ENCODE assay signal across 16 cellular contexts in the genomic region with DNA sequence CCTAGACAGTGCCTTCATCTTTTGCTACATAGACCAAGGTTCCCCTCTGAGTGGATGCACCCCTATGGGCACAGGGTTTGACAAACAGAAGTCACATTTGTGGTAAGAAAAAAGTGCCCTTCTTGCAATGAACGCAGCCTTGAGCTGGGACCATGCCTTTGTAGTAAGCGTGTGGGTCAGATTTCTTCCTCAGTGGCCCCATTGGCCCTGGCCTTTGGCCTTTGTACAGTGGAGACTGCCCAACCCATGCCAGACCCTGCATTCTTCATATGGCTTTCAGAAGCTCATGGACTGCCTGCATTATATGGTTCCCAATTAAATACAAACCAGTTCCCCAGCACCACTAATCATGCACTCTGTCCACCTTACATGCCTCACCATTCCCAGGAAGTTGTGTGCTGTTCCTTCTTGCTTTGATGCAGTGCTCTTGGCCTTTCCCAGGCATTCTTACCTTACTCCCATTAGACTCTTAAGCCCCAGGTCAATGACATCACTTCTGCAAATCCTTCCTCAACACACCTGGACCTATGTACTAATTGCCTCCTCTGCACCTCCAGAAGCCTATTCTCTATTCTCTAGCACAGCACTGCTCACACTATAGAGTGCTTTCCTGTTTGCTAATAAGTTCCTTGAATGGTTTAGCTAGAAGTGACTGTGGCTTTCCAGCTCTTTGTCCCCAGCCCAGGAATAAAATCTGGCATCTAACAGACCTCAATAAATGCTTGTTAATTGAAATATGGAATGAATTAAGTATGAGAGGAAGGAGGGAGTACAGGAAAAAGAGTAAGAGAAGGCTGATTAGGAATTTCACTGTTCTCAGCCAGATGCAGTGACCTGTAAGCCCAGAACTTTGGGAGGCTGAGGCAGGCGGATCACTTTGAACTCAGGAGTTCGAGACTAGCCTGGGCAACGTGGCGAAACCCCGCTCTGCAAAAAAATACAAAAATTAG. TPM values are rescaled to one million over a fixed set of nuclear protein-coding genes. Genes with fewer than 3 reads are reported as not detected.
DNase-seq lines count a peak whose midpoint lies in the region; ATAC-seq and TF ChIP-seq lines count a peak whose summit lies in the region.
"Had no signal": no experiment of that assay in that cellular context is flagged by ENCODE, and none has a peak within 500 bp of the region (broad histone marks: within the 10 kb centered on the region; RNA-seq: fewer than 3 reads in every experiment).

No MANE protein-coding gene starts in this region.

- H3K36me3 ChIP-seq in breast epithelium, result no peaks in the 10 kb centered on the region

- intact Hi-C loops in MCF 10A (cut with micrococcal nuclease), result no loop called here
- intact Hi-C loops in breast epithelium (cut with DNase I; ENCODE audit: low total_unique reads), result no loop called here

- H3K27me3 ChIP-seq in breast epithelium, result no peaks in the 10 kb centered on the region

- peaks cover 15% of the 10 kb centered on the region for H3K4me1 Mint-ChIP-seq in MCF 10A (ENCODE audit: insufficient read depth, unreplicated experiment)
- H3K4me1 Mint-ChIP-seq in T-helper 17 cell, result peaks cover 50% of the 10 kb centered on the region
- peaks cover 83 to 87% of the 10 kb centered on the region in 2 donors for H3K4me1 Mint-ChIP-seq in immature natural killer cell
- peaks cover 74% of the 10 kb centered on the region for H3K4me1 Mint-ChIP-seq in stimulated activated memory B cell treated with anti-CD40 and anti-IgM and Interleukin-4, amounts not matched to agents 10 μg/mL and 1 μg/mL and 100 μg/mL, for 72 hours
- H3K4me1 Mint-ChIP-seq in T-cell, result peaks cover 69 to 80% (median 80%) of the 10 kb centered on the region in 3 donors

- H3K36me3 Mint-ChIP-seq in MCF 10A (ENCODE audit: insufficient read depth, unreplicated experiment) (peaks cover 6% of the 10 kb centered on the region), T-helper 17 cell (ENCODE audit: low read depth) (peaks cover 2% of the 10 kb centered on the region), immature natural killer cell (no peaks in the 10 kb centered on the region), T-cell (no peaks in the 10 kb centered on the region)
- H3K36me3 Mint-ChIP-seq in stimulated activated memory B cell treated with anti-CD40 and anti-IgM and Interleukin-4, amounts not matched to agents 10 μg/mL and 1 μg/mL and 100 μg/mL, for 72 hours, result peaks cover under 1% of the 10 kb centered on the region

- peak overlapping the region in 1 of 2 donors; percentile 62 for H3K27ac ChIP-seq in breast epithelium

- POLR2A ChIA-PET in MCF 10A (lab: Yijun Ruan, JAX) (interaction anchor here (0.6 to 0.7 kb wide), 3 partner anchors 25 to 148 kb away, joined by 3 to 5 read pairs (median 3); no protein-coding TSS in a partner anchor), T-cell (lab: Charles Lee) (interaction anchor here (0.6 to 1.9 kb wide), 5 partner anchors 10 to 717 kb away, joined by 3 to 5 read pairs (median 4); no protein-coding TSS in a partner anchor)

- H3K4me3 ChIP-seq in breast epithelium, result no peak overlapping the region

- no peak for DNase-seq in MCF 10A (ENCODE audit: unreplicated experiment)
- DNase-seq in breast epithelium (ENCODE audit: low spot score in 2 of 2), result no peak
- DNase-seq in T-helper 17 cell, result no peak
- no peak for DNase-seq in immature natural killer cell
- no peak for DNase-seq in EL
- no peak for DNase-seq in T-cell
- DNase-seq: ACHN; activated CD8-positive, alpha-beta memory T cell treated with anti-CD3 and anti-CD28 coated beads, Interleukin-2, amount 50 U/mL, for 4 hours; activated naive CD4-positive, alpha-beta T cell treated with Interleukin-2 at 50 U/mL for 16 hours; COR-L47; foreskin fibroblast; GDM1; Karpas-422; NCI-H2171 had no signal

- H3K27ac Mint-ChIP-seq in MCF 10A (ENCODE audit: low read depth, unreplicated experiment) (no peak overlapping the region), T-helper 17 cell (no peak overlapping the region), immature natural killer cell (peak overlapping the region in 4 of 6 donors; percentile 0 to 41 (median 22)), T-cell (peak overlapping the region in 1 of 2 donors; percentile 37)
- peak overlapping the region; percentile 68 for H3K27ac Mint-ChIP-seq in stimulated activated memory B cell treated with anti-CD40 and anti-IgM and Interleukin-4, amounts not matched to agents 10 μg/mL and 1 μg/mL and 100 μg/mL, for 72 hours

- TF ChIP-seq CTCF in MCF 10A (IDR thresholded peaks at IDR 0.05; ENCODE audit: unreplicated experiment), result no peak
- TF ChIP-seq CTCF in breast epithelium (IDR thresholded peaks at IDR 0.05), result no peak

- H3K4me3 Mint-ChIP-seq in MCF 10A (ENCODE audit: unreplicated experiment) (peak overlapping the region; percentile 11), T-helper 17 cell (peak overlapping the region; percentile 68), immature natural killer cell (peak overlapping the region in 4 of 5 donors; percentile 8 to 40 (median 31)), T-cell (peak overlapping the region in 1 of 3 donors; percentile 88)
- no peak overlapping the region for H3K4me3 Mint-ChIP-seq in stimulated activated memory B cell treated with anti-CD40 and anti-IgM and Interleukin-4, amounts not matched to agents 10 μg/mL and 1 μg/mL and 100 μg/mL, for 72 hours

- H3K27me3 Mint-ChIP-seq in MCF 10A (ENCODE audit: insufficient read depth, unreplicated experiment) (no peaks in the 10 kb centered on the region), T-helper 17 cell (no peaks in the 10 kb centered on the region), immature natural killer cell (ENCODE audit: low read depth in 3 of 3) (peaks cover 4 to 32% (median 15%) of the 10 kb centered on the region in 3 donors), T-cell (no peaks in the 10 kb centered on the region)
- H3K27me3 Mint-ChIP-seq in stimulated activated memory B cell treated with anti-CD40 and anti-IgM and Interleukin-4, amounts not matched to agents 10 μg/mL and 1 μg/mL and 100 μg/mL, for 72 hours, result no peaks in the 10 kb centered on the region

- CTCF ChIA-PET in MCF 10A (lab: Yijun Ruan, JAX) (interaction anchor here (0.6 to 1.4 kb wide), 6 partner anchors 10 to 47 kb away, joined by 3 to 4 read pairs (median 3); no protein-coding TSS in a partner anchor), T-cell (lab: Charles Lee) (interaction anchor here (0.6 to 1.2 kb wide), 8 partner anchors 9 to 935 kb away, joined by 3 to 6 read pairs (median 4); no protein-coding TSS in a partner anchor)

- no peaks in the 10 kb centered on the region for H3K9me3 Mint-ChIP-seq in MCF 10A (ENCODE audit: unreplicated experiment)
- H3K9me3 Mint-ChIP-seq in immature natural killer cell, result no peaks in the 10 kb centered on the region
- no peaks in the 10 kb centered on the region for H3K9me3 Mint-ChIP-seq in stimulated activated memory B cell treated with anti-CD40 and anti-IgM and Interleukin-4, amounts not matched to agents 10 μg/mL and 1 μg/mL and 100 μg/mL, for 72 hours
- H3K9me3 Mint-ChIP-seq in T-cell, result no peaks in the 10 kb centered on the region

- no peaks in the 10 kb centered on the region for H3K9me3 ChIP-seq in breast epithelium
- no peaks in the 10 kb centered on the region for H3K9me3 ChIP-seq in T-helper 17 cell (ENCODE audit: control insufficient read depth, low read length, poor library complexity, severe bottlenecking)

- ATAC-seq in T-helper 17 cell, result no peak
- ATAC-seq in stimulated activated memory B cell treated with anti-CD40 and anti-IgM and Interleukin-4, amounts not matched to agents 10 μg/mL and 1 μg/mL and 100 μg/mL, for 72 hours, result no peak
- no peak for ATAC-seq in T-cell (replicated peaks in 1 of 4)
- no peak for ATAC-seq in HG03571 (IDR thresholded peaks at IDR 0.05; ENCODE audit: unreplicated experiment)

- no TSS peak for BruUV-seq in MCF 10A (replicated peaks; lab: Mats Ljungman, UMichigan)

- peaks cover 0 to 8% of the 10 kb centered on the region in 2 donors for H3K4me1 ChIP-seq in breast epithelium

- no peak for TF ChIP-seq POLR2A in breast epithelium (IDR thresholded peaks at IDR 0.05)

RNA-seq across cellular contexts. Expression of a gene that starts 2.7 kb away (rescaled TPM):
- 30.4 and 44.8 TPM in 2 replicates for total RNA-seq in MCF 10A (2022)
- 100 to 1,000 TPM in 2 of 3 donors, 10 to 100 TPM in 1; 90.7 to 302 (median 110) TPM for total RNA-seq in breast epithelium
- 10 to 100 TPM; 19.7 to 26.5 TPM for total RNA-seq in T-helper 17 cell
- 1 to 10 TPM; 4.2 to 5.3 (median 5.1) TPM for polyA plus RNA-seq in immature natural killer cell
- total RNA-seq in T-cell, result 10 to 100 TPM; 15.9 to 25.2 (median 19.6) TPM

RNA-seq across cellular contexts. Expression of a gene that starts 2.8 kb away (rescaled TPM):
- 11.9 and 18.4 TPM in 2 replicates for total RNA-seq in MCF 10A (2022)
- 1 to 10 TPM; 4.9 to 9.0 (median 8.5) TPM for total RNA-seq in breast epithelium
- total RNA-seq in T-helper 17 cell, result 10 to 100 TPM in 1 of 2 donors, 1 to 10 TPM in 1; 8.5 to 10.4 TPM
- 1 to 10 TPM in 2 of 3 donors, not detected in 1; 4.6 to 5.3 TPM for polyA plus RNA-seq in immature natural killer cell
- 10 to 100 TPM in 4 of 5 donors, 1 to 10 TPM in 1; 8.8 to 16.6 (median 13.8) TPM for total RNA-seq in T-cell

Comparison
In these comparisons a context has a peak if more than half of its experiments do, and no peak if none do; other contexts are left out.
1. H3K27ac Mint-ChIP-seq: peak in immature natural killer cell (4 of 6) and stimulated activated memory B cell treated with anti-CD40 and anti-IgM and Interleukin-4, amounts not matched to agents 10 μg/mL and 1 μg/mL and 100 μg/mL, for 72 hours (single experiment); none in MCF 10A (single experiment) and T-helper 17 cell (single experiment).